In the genomic region with DNA sequence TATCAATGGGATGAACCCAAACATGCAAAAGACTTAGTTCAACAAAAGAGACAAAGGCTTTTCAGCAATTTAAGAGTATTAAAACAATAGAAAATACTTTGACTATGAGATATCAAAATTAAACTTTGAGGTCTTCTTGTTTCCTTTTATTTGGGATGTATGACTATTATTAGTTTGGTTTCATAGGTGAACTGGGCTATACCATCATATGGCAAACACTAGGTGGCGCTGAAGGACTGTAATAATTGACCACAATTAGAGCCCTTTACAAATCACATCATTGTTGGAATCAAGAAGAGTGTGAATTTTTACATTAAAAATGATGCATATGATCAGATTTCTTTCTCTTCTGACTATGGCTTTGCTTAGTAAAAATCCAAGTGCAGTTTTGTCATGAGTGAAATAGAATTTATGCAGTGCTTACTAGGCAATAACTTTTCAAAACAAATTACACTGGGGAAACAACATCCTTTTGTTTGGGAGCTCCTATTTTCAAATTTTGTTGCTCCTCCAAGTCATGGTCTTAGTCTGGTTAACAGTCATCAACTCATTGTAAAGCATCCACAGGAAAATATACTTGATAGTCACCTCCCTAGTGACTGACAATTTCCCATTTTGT, we compare ENCODE assay signal across 8 cellular contexts. TPM values are rescaled to one million over a fixed set of nuclear protein-coding genes. Genes with fewer than 3 reads are reported as not detected.
DNase-seq lines count a peak whose midpoint lies in the region; ATAC-seq, FAIRE-seq and TF ChIP-seq lines count a peak whose summit lies in the region.

No MANE protein-coding gene starts in this region.

- BruUV-seq in GM12878 (replicated peaks; lab: Mats Ljungman, UMichigan): no TSS peak

- H3K9ac ChIP-seq in OCI-LY1 (ENCODE audit: low read length) (no peak overlapping the region), GM12878 (ENCODE audit: control insufficient read depth, insufficient read depth, low read length) (no peak overlapping the region)

- H4K20me1 ChIP-seq in OCI-LY1 (ENCODE audit: insufficient read depth, low read length) (no peaks in the 10 kb centered on the region), GM12878 (ENCODE audit: control insufficient read depth, insufficient read depth) (no peaks in the 10 kb centered on the region)

- WGBS in GM12878 (ENCODE audit: insufficient coverage, insufficient replicate concordance, low lambda C conversion rate, missing lambda C conversion rate): 0% methylated on average over 1 of the region's 1 CpG

- H3K36me3 ChIP-seq in OCI-LY1 (ENCODE audit: insufficient read depth, low read length) (no peaks in the 10 kb centered on the region), GM12878 (ENCODE audit: control insufficient read depth in 2 of 2, insufficient read depth in 2 of 2, low read length in 1 of 2) (no peaks in the 10 kb centered on the region), kidney epithelial cell (ENCODE audit: control insufficient read depth, insufficient read depth, low read length) (no peaks in the 10 kb centered on the region)

- SMC1A ChIA-PET in GM12878 (lab: Charles Lee; ENCODE audit: uncharacterized antibody, unreplicated experiment): interaction anchor here (0.6 to 2.9 kb wide), 6 partner anchors 20 to 1994 kb away, joined by 3 to 16 read pairs (median 4); no protein-coding TSS in a partner anchor

- H3F3A ChIP-seq in OCI-LY1 (ENCODE audit: insufficient read depth, low read length): no peaks in the 10 kb centered on the region

- H3K27me3 ChIP-seq in OCI-LY1 (ENCODE audit: insufficient read depth, low read length): no peaks in the 10 kb centered on the region
- H3K27me3 ChIP-seq in GM12878 (replicated peaks in 1 of 2; ENCODE audit: control insufficient read depth in 2 of 2, insufficient read depth in 2 of 2, low read length in 1 of 2): no peaks in the 10 kb centered on the region; a peak in 1 of 4 replicates
- peaks cover 2% of the 10 kb centered on the region for H3K27me3 ChIP-seq in kidney epithelial cell (ENCODE audit: control insufficient read depth, insufficient read depth, low read length)

- POLR2A ChIA-PET in GM12878 (lab: Charles Lee): no interaction called here

- intact Hi-C loops in GM12878 (cut with micrococcal nuclease; ENCODE audit: unreplicated experiment): loop anchor here (5.0 kb wide), 2 partner anchors 674 to 1994 kb away; no protein-coding TSS in a partner anchor

- in situ Hi-C loops in GM12878 (cut with MboI): loop anchor here (10.0 kb wide), 1 partner anchor 1996 kb away; no protein-coding TSS in a partner anchor

- TF ChIP-seq CTCF in OCI-LY1 (IDR thresholded peaks at IDR 0.05; ENCODE audit: low read length): peak; percentile 89
- TF ChIP-seq CTCF in GM12878 (IDR thresholded peaks at IDR 0.05 in 2 of 3, conservative IDR thresholded peaks at IDR 0.05 in 1 of 3; ENCODE audit: control insufficient read depth in 2 of 3, extremely low read depth in 1 of 3, insufficient read depth in 1 of 3, low read depth in 3 of 3, low read length in 3 of 3): peak; percentile 60 to 72 (median 69); a peak in 5 of 6 replicates
- peak; percentile 72 for TF ChIP-seq CTCF in kidney epithelial cell (IDR thresholded peaks at IDR 0.05; ENCODE audit: insufficient read depth, low read length, poor library complexity, severe bottlenecking)

- H3K79me2 ChIP-seq in OCI-LY1 (ENCODE audit: insufficient read depth, low read length) (no peaks in the 10 kb centered on the region), GM12878 (ENCODE audit: control insufficient read depth, insufficient read depth, low read length) (no peaks in the 10 kb centered on the region)

- TF ChIP-seq POLR2A in GM12878 (IDR thresholded peaks at IDR 0.05; ENCODE audit: low read depth, low read length): no peak

- RAD21 ChIA-PET in GM12878 (lab: Charles Lee; ENCODE audit: unreplicated experiment): interaction anchor here (0.6 to 0.8 kb wide), 3 partner anchors 79 to 1994 kb away, joined by 3 to 4 read pairs (median 3); no protein-coding TSS in a partner anchor

- H2AFZ ChIP-seq in OCI-LY1 (ENCODE audit: low read length) (no peak overlapping the region), GM12878 (ENCODE audit: control insufficient read depth, low read depth, low read length) (no peak overlapping the region)

- H3K9me3 ChIP-seq in OCI-LY1 (ENCODE audit: low read length) (no peaks in the 10 kb centered on the region), GM12878 (replicated peaks; ENCODE audit: control insufficient read depth, insufficient read depth, low read length) (no peaks in the 10 kb centered on the region)

- no peak for TF ChIP-seq EP300 in GM12878 (IDR thresholded peaks at IDR 0.05; ENCODE audit: borderline replicate concordance in 1 of 2, control insufficient read depth in 1 of 2, low read depth in 2 of 2, low read length in 2 of 2)

- no peak overlapping the region for H3K4me3 ChIP-seq in OCI-LY1 (ENCODE audit: low read depth, low read length, poor library complexity, severe bottlenecking)
- H3K4me3 ChIP-seq in GM12878: no peak overlapping the region
- no peak overlapping the region for H3K4me3 ChIP-seq in kidney epithelial cell (ENCODE audit: low read depth, low read length)

- no peaks in the 10 kb centered on the region for H3K4me1 ChIP-seq in OCI-LY1 (ENCODE audit: insufficient read depth, low read length, severe bottlenecking)
- H3K4me1 ChIP-seq in GM12878 (ENCODE audit: control insufficient read depth, insufficient read depth, low read length): no peaks in the 10 kb centered on the region

- no peak overlapping the region for H3K4me2 ChIP-seq in OCI-LY1 (ENCODE audit: low read length)
- no peak overlapping the region for H3K4me2 ChIP-seq in GM12878 (ENCODE audit: control insufficient read depth, insufficient read depth)

- peak; percentile 80 for ATAC-seq in GM21367 (IDR thresholded peaks at IDR 0.05; ENCODE audit: unreplicated experiment)
- ATAC-seq in GM12878: peak; percentile 91
- ATAC-seq in stimulated activated naive CD8-positive, alpha-beta T cell treated with anti-CD3 and anti-CD28 coated beads, Interleukin-15, Interleukin-2, amounts not matched to agents 100 U/mL and 50 U/mL, for 24 hours: peak; percentile 40

- H3K9me2 ChIP-seq in OCI-LY1 (ENCODE audit: low read depth, low read length): no peaks in the 10 kb centered on the region

- DNase-seq in NCI-H2081 (lab: John Stamatoyannopoulos, UW) (peak; percentile 80 to 81), NCI-H2081 treated with DMSO at 0.1 percent for 48 hours (lab: John Stamatoyannopoulos, UW) (no peak), HS-5 (ENCODE audit: low read depth) (peak; percentile 49), GM12878 (ENCODE audit: low read depth, low spot score) (peak; percentile 19), kidney epithelial cell (ENCODE audit: low read depth) (peak; percentile 5)
- peak; percentile 57 for DNase-seq in stimulated activated naive CD8-positive, alpha-beta T cell treated with anti-CD3 and anti-CD28 coated beads, Interleukin-15, Interleukin-2, amounts not matched to agents 100 U/mL and 50 U/mL, for 24 hours

- CTCF ChIA-PET in GM12878 (lab: Yijun Ruan, JAX): interaction anchor here (0.9 to 4.3 kb wide), 15 partner anchors 8 to 304 kb away, joined by 3 to 39 read pairs (median 3); no protein-coding TSS in a partner anchor

- TF ChIP-seq RAD21 in GM12878 (IDR thresholded peaks at IDR 0.05; ENCODE audit: insufficient read depth, low read depth, low read length): peak; percentile 73

- FAIRE-seq in GM12878 (lab: Jason Lieb, UNC): peak; percentile 89

- H3K27ac ChIP-seq in OCI-LY1 (ENCODE audit: low read depth, low read length, poor library complexity, severe bottlenecking) (no peak overlapping the region), GM12878 (ENCODE audit: control insufficient read depth, insufficient read depth) (no peak overlapping the region)

TF ChIP-seq in GM12878, 131 proteins besides CTCF, POLR2A, EP300 and RAD21 (continues in another document):
- TF ChIP-seq RUNX3 (IDR thresholded peaks at IDR 0.05; ENCODE audit: low read length): peak; percentile 52
- no peak for TF ChIP-seq NFYA (IDR thresholded peaks at IDR 0.05; ENCODE audit: borderline replicate concordance, low read depth, low read length)
- TF ChIP-seq ZZZ3 (IDR thresholded peaks at IDR 0.05; ENCODE audit: control insufficient read depth, insufficient read length, low read depth): no peak
- TF ChIP-seq IRF4 (IDR thresholded peaks at IDR 0.05; ENCODE audit: low read depth, low read length): no peak
- no peak for TF ChIP-seq CBFB (IDR thresholded peaks at IDR 0.05; ENCODE audit: low read depth)

RNA-seq across cellular contexts. Expression of gene NXPH1, which starts 14.7 kb away (rescaled TPM):
- 0.48 and 0.49 TPM in 2 replicates for total RNA-seq in GM12878 (2013; cell fraction: nucleolus; rRNA removed)
- not detected in 2 replicates for total RNA-seq in GM12878 (2014; rRNA removed)
- not detected in 2 replicates for total RNA-seq in GM12878 (2014; rRNA removed; fragmentation: Illumina TruSeq; extraction: Trizol)
- not detected in 2 replicates for total RNA-seq in GM12878 (2021)
- polyA plus RNA-seq in GM12878 (2011; ENCODE audit: low read depth): not detected
- 0.34 and 0.50 TPM in 2 replicates for polyA plus RNA-seq in GM12878 (2011; rRNA removed)
- polyA plus RNA-seq in GM12878 (2011; cell fraction: cytosol; rRNA removed): 0.05 and 0.12 TPM in 2 replicates
- polyA plus RNA-seq in GM12878 (2011; cell fraction: nucleus; rRNA removed): 0.22 and 0.48 TPM in 2 replicates
- polyA plus RNA-seq in GM12878 (2012): not detected in 2 replicates
- 0.06 TPM in 1 of 2 replicates, not detected in the other for polyA plus RNA-seq in GM12878 (2014; fragmentation: Illumina TruSeq; extraction: Trizol)
- not detected for polyA plus RNA-seq in GM12878 (2014; fragmentation: Nextera tagmentation; extraction: Ambion mirVana)
- not detected in 2 replicates for polyA plus RNA-seq in GM12878 (2014; rRNA removed)
- not detected for polyA plus RNA-seq in GM12878 (2016; fragmentation: Nextera tagmentation; extraction: Ambion mirVana)
- 0.15 and 0.31 TPM in 2 replicates for polyA minus RNA-seq in GM12878 (2011; rRNA and poly(A)+ RNA removed)
- not detected in 2 replicates for polyA minus RNA-seq in GM12878 (2011; cell fraction: cytosol; rRNA and poly(A)+ RNA removed)
- 0.67 TPM in 1 of 2 replicates, not detected in the other for polyA minus RNA-seq in GM12878 (2011; cell fraction: nucleus; rRNA and poly(A)+ RNA removed)
- not detected in 2 replicates for total RNA-seq in kidney epithelial cell

Comparison
In these comparisons a context has a peak if more than half of its experiments do, and no peak if none do; other contexts are left out.
1. ATAC-seq: peak in every context shown above with its lines; median percentile 91 in GM12878; 80 in GM21367; 40 in stimulated activated naive CD8-positive, alpha-beta T cell treated with anti-CD3 and anti-CD28 coated beads, Interleukin-15, Interleukin-2, amounts not matched to agents 100 U/mL and 50 U/mL, for 24 hours.